ENCODE assay signal across 17 cellular contexts in genomic region chr7:116257156-116257555, GRCh38. TPM values are rescaled to one million over a fixed set of nuclear protein-coding genes. Genes with fewer than 3 reads are reported as not detected.
DNase-seq lines count a peak whose midpoint lies in the region; ATAC-seq and TF ChIP-seq lines count a peak whose summit lies in the region.
"Had no signal": no experiment of that assay in that cellular context is flagged by ENCODE, and none has a peak within 500 bp of the region (broad histone marks: within the 10 kb centered on the region; RNA-seq: fewer than 3 reads in every experiment).

No MANE protein-coding gene starts in this region.

- H3K36me3 Mint-ChIP-seq in activated naive CD8-positive, alpha-beta T cell: peaks cover 10% of the 10 kb centered on the region
- peaks cover 19% of the 10 kb centered on the region for H3K36me3 Mint-ChIP-seq in activated naive CD8-positive, alpha-beta T cell treated with anti-CD3 and anti-CD28 coated beads for 36 hours
- peaks cover 37% of the 10 kb centered on the region for H3K36me3 Mint-ChIP-seq in chondrocyte (ENCODE audit: low read depth)

- 36 to 47% methylated on average over 3 of the region's 3 CpGs for WGBS in thyroid gland, 2 donors

- H3K9me3 ChIP-seq in HCT116 (ENCODE audit: control insufficient read depth in 1 of 2, insufficient read depth in 1 of 2, low read depth in 1 of 2, low read length in 2 of 2): no peaks in the 10 kb centered on the region
- no peaks in the 10 kb centered on the region for H3K9me3 ChIP-seq in thyroid gland
- H3K9me3 ChIP-seq: BE2C, Caco-2 had no signal

- DNase-seq in activated naive CD8-positive, alpha-beta T cell treated with anti-CD3 and anti-CD28 coated beads for 36 hours: no peak
- no peak for DNase-seq in HCT116 (ENCODE audit: low read depth, low spot score)
- no peak for DNase-seq in chondrocyte (ENCODE audit: low spot score)
- peak; percentile 54 to 79 for DNase-seq in thyroid gland
- no peak for DNase-seq in NCI-H2029 (lab: John Stamatoyannopoulos, UW)
- DNase-seq in activated CD4-positive, alpha-beta T cell treated with anti-CD3 and anti-CD28 coated beads for 48 hours: no peak
- no peak for DNase-seq in GF-D8 (lab: John Stamatoyannopoulos, UW)
- DNase-seq: BE2C; Caco-2; CD8-positive, alpha-beta memory T cell; DND-41; GDM1; GOT3; H9 had no signal

- H3K27me3 Mint-ChIP-seq in activated naive CD8-positive, alpha-beta T cell: no peaks in the 10 kb centered on the region
- no peaks in the 10 kb centered on the region for H3K27me3 Mint-ChIP-seq in activated naive CD8-positive, alpha-beta T cell treated with anti-CD3 and anti-CD28 coated beads for 36 hours
- H3K27me3 Mint-ChIP-seq in chondrocyte (ENCODE audit: low read depth): no peaks in the 10 kb centered on the region

- ATAC-seq in HCT116: no peak
- ATAC-seq: HepG2 had no signal

- H3K4me1 ChIP-seq in HCT116 (ENCODE audit: control insufficient read depth in 1 of 2, insufficient read depth in 2 of 2, low read length in 2 of 2) (peaks cover 38 to 49% of the 10 kb centered on the region in 2 experiments), thyroid gland (peaks cover 18 to 24% of the 10 kb centered on the region in 2 donors)
- H3K4me1 ChIP-seq: BE2C had no signal

- peak overlapping the region; percentile 74; the same call in 1 of the 2 replicates for H3K27ac ChIP-seq in HCT116 (ENCODE audit: low read depth, low read length)
- H3K27ac ChIP-seq in thyroid gland: peak overlapping the region in 2 of 3 donors; percentile 42 to 65
- H3K27ac ChIP-seq: C4-2B had no signal

- no peaks in the 10 kb centered on the region for H3K9me2 ChIP-seq in HCT116 (ENCODE audit: insufficient read depth)

- H3K4me3 ChIP-seq in HCT116 (replicated peaks in 1 of 2; ENCODE audit: low read depth in 1 of 2, low read length in 2 of 2): no peak overlapping the region
- no peak overlapping the region for H3K4me3 ChIP-seq in thyroid gland (replicated peaks in 1 of 3)

- intact Hi-C loops in HCT116 (cut with micrococcal nuclease) (loop anchor here (5.0 kb wide), 2 partner anchors 185 to 550 kb away; no protein-coding TSS in a partner anchor), thyroid gland (cut with DNase I) (loop anchor here (5.0 kb wide), 1 partner anchor 330 kb away; no protein-coding TSS in a partner anchor)

- no peak overlapping the region for H3K9ac ChIP-seq in HCT116 (ENCODE audit: low read length)

- H3K27ac Mint-ChIP-seq in activated naive CD8-positive, alpha-beta T cell: peak overlapping the region; percentile 2
- H3K27ac Mint-ChIP-seq in activated naive CD8-positive, alpha-beta T cell treated with anti-CD3 and anti-CD28 coated beads for 36 hours: no peak overlapping the region
- H3K27ac Mint-ChIP-seq in chondrocyte (ENCODE audit: unreplicated experiment): peak overlapping the region; percentile 51
- H3K27ac Mint-ChIP-seq: H9 had no signal

- no peaks in the 10 kb centered on the region for H4K20me1 ChIP-seq in HCT116 (ENCODE audit: insufficient read depth)

- TF ChIP-seq POLR2A in HCT116 (IDR thresholded peaks at IDR 0.05; ENCODE audit: borderline replicate concordance, extremely low read depth, insufficient read depth, insufficient read length): no peak
- no peak for TF ChIP-seq POLR2A in thyroid gland (IDR thresholded peaks at IDR 0.05)

- H3K4me1 Mint-ChIP-seq in activated naive CD8-positive, alpha-beta T cell (ENCODE audit: low read depth): peaks cover 21% of the 10 kb centered on the region
- peaks cover 16% of the 10 kb centered on the region for H3K4me1 Mint-ChIP-seq in activated naive CD8-positive, alpha-beta T cell treated with anti-CD3 and anti-CD28 coated beads for 36 hours
- H3K4me1 Mint-ChIP-seq in chondrocyte (ENCODE audit: low read depth): peaks cover 33% of the 10 kb centered on the region

- CTCF ChIA-PET in HCT116 (lab: Charles Lee): interaction anchor here (1.0 to 5.0 kb wide), 3 partner anchors 269 to 334 kb away, joined by 3 to 52 read pairs (median 33); no protein-coding TSS in a partner anchor

- no peaks in the 10 kb centered on the region for H3K27me3 ChIP-seq in HCT116 (ENCODE audit: insufficient read depth, low read length)
- no peaks in the 10 kb centered on the region for H3K27me3 ChIP-seq in thyroid gland
- H3K27me3 ChIP-seq: BE2C had no signal

- no peak overlapping the region for H2AFZ ChIP-seq in HCT116 (ENCODE audit: low read depth, low read length, poor library complexity, severe bottlenecking)

- POLR2A ChIA-PET in HCT116 (lab: Charles Lee): interaction anchor here (1.1 to 1.2 kb wide), 2 partner anchors 243 to 335 kb away, joined by 3 read pairs; partner anchors contain the start of gene CAV2

- peaks cover 3% of the 10 kb centered on the region; the same call in 1 of the 2 replicates for H3K79me2 ChIP-seq in HCT116 (ENCODE audit: insufficient read depth, low read length)

- no peak overlapping the region for H3K4me3 Mint-ChIP-seq in activated naive CD8-positive, alpha-beta T cell
- no peak overlapping the region for H3K4me3 Mint-ChIP-seq in activated naive CD8-positive, alpha-beta T cell treated with anti-CD3 and anti-CD28 coated beads for 36 hours
- no peak overlapping the region for H3K4me3 Mint-ChIP-seq in chondrocyte (ENCODE audit: unreplicated experiment)
- H3K4me3 Mint-ChIP-seq: CD8-positive, alpha-beta memory T cell; H9 had no signal

- BruUV-seq in HCT116 (replicated peaks; lab: Mats Ljungman, UMichigan): no TSS peak

- no peak for TF ChIP-seq RAD21 in HCT116 (IDR thresholded peaks at IDR 0.05; ENCODE audit: low read depth)

- RAD21 ChIA-PET in HCT116 (lab: Charles Lee; ENCODE audit: low non-redundant PET in 1 of 2, low total read pairs in 2 of 2, uncharacterized antibody in 2 of 2, unreplicated experiment in 2 of 2): no interaction called here

- H3K36me3 ChIP-seq in HCT116 (ENCODE audit: control insufficient read depth in 1 of 2, insufficient read depth in 2 of 2, low read length in 2 of 2): peaks cover 3 to 18% of the 10 kb centered on the region in 2 experiments; a peak in 3 of 4 replicates
- H3K36me3 ChIP-seq in thyroid gland: no peaks in the 10 kb centered on the region
- H3K36me3 ChIP-seq: BE2C had no signal

- no peaks in the 10 kb centered on the region for H3K9me3 Mint-ChIP-seq in activated naive CD8-positive, alpha-beta T cell (ENCODE audit: low read depth)
- H3K9me3 Mint-ChIP-seq in activated naive CD8-positive, alpha-beta T cell treated with anti-CD3 and anti-CD28 coated beads for 36 hours: no peaks in the 10 kb centered on the region
- H3K9me3 Mint-ChIP-seq in chondrocyte (ENCODE audit: low read depth): no peaks in the 10 kb centered on the region
- H3K9me3 Mint-ChIP-seq: CD8-positive, alpha-beta memory T cell; H9 had no signal

- no peak overlapping the region for H3K4me2 ChIP-seq in HCT116 (ENCODE audit: low read length)

- TF ChIP-seq CTCF in HCT116 (IDR thresholded peaks at IDR 0.05 in 2 of 3, conservative IDR thresholded peaks at IDR 0.05 in 1 of 3; ENCODE audit: borderline replicate concordance in 1 of 3, insufficient read depth in 1 of 3, low read depth in 2 of 3, low read length in 2 of 3): no peak
- no peak for TF ChIP-seq CTCF in chondrocyte (IDR thresholded peaks at IDR 0.05)
- no peak for TF ChIP-seq CTCF in thyroid gland (IDR thresholded peaks at IDR 0.05)

TF ChIP-seq in HCT116, 20 proteins besides CTCF, POLR2A, EP300 and RAD21:
- TF ChIP-seq EZH2 (IDR thresholded peaks at IDR 0.05) (no peak), SP1 (IDR thresholded peaks at IDR 0.05; ENCODE audit: low read depth) (no peak), ZNF274 (IDR thresholded peaks at IDR 0.05; ENCODE audit: low read depth, low read length) (no peak), FOSL1 (IDR thresholded peaks at IDR 0.05; ENCODE audit: low read depth) (no peak), SRF (IDR thresholded peaks at IDR 0.05; ENCODE audit: low read depth) (no peak), POLR2AphosphoS5 (IDR thresholded peaks at IDR 0.05; ENCODE audit: low read depth, low read length) (no peak), MAX (IDR thresholded peaks at IDR 0.05) (no peak), ZBTB33 (IDR thresholded peaks at IDR 0.05; ENCODE audit: extremely low read depth, insufficient replicate concordance, low read length) (no peak), EZH2phosphoT487 (IDR thresholded peaks at IDR 0.05; ENCODE audit: borderline replicate concordance) (no peak)

RNA-seq across cellular contexts. Expression of gene TES, which starts 46.8 kb away (rescaled TPM):
- 10 to 100 TPM; 75.0 to 78.4 TPM for total RNA-seq in activated naive CD8-positive, alpha-beta T cell treated with anti-CD3 and anti-CD28 coated beads for 36 hours
- total RNA-seq in HCT116 (2021; ENCODE audit: unreplicated experiment): 129 TPM
- polyA plus RNA-seq in HCT116 (2012): 122 and 129 TPM in 2 replicates
- total RNA-seq in chondrocyte: 157 to 261 TPM (median 247 TPM) in 3 replicates
- 100 to 1,000 TPM; 148 to 177 (median 158) TPM for total RNA-seq in thyroid gland

Comparison
In these comparisons a context has a peak if more than half of its experiments do, and no peak if none do; other contexts are left out.
1. DNase-seq: peak in thyroid gland (2 of 2); none in activated naive CD8-positive, alpha-beta T cell treated with anti-CD3 and anti-CD28 coated beads for 36 hours (single experiment), HCT116 (single experiment), chondrocyte (single experiment), NCI-H2029 (single experiment), activated CD4-positive, alpha-beta T cell treated with anti-CD3 and anti-CD28 coated beads for 48 hours (single experiment) and GF-D8 (single experiment).